ENCODE assay signal across 1 cellular context in the genomic region with DNA sequence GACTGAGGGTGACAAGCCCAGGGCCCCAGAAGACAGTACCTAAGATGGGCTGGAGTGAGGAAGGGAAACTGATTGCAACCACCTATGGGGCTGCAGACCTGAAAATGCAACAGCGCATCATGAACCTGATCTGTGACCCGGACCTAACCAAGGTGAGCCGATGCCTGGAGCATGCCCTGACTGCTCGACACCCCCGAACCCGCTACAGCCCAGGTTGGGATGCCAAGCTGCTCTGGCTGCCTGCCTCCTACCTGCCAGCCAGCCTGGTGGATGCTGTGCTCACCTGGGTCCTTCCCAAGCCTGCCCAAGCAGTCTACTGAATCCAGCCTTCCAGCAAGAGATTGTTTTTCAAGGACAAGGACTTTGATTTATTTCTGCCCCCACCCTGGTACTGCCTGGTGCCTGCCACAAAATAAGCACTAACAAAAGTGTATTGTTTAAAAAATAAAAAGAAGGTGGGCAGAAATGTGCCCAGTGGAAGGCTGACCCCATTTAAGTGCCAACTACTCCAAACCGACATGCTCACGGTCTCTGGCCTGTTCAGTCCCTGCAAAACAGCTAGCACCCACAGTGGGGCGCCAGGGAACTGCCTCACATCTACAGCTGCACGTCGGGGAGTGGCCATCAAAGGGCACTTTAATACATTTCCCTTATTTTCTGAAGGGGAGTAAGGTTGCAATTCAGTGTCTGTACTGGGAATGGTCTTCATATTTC.
TF ChIP-seq lines count a peak whose summit lies in the region.

No MANE protein-coding gene starts in this region.

TF ChIP-seq in GM23338, 12 proteins besides CTCF, POLR2A, EP300 and RAD21 (continued from another document):
- TF ChIP-seq, protein P1, sequence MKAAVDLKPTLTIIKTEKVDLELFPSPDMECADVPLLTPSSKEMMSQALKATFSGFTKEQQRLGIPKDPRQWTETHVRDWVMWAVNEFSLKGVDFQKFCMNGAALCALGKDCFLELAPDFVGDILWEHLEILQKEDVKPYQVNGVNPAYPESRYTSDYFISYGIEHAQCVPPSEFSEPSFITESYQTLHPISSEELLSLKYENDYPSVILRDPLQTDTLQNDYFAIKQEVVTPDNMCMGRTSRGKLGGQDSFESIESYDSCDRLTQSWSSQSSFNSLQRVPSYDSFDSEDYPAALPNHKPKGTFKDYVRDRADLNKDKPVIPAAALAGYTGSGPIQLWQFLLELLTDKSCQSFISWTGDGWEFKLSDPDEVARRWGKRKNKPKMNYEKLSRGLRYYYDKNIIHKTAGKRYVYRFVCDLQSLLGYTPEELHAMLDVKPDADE (IDR thresholded peaks at IDR 0.05), result no peak
